Comparison of ENCODE assay signal across 11 cellular contexts in the genomic region with DNA sequence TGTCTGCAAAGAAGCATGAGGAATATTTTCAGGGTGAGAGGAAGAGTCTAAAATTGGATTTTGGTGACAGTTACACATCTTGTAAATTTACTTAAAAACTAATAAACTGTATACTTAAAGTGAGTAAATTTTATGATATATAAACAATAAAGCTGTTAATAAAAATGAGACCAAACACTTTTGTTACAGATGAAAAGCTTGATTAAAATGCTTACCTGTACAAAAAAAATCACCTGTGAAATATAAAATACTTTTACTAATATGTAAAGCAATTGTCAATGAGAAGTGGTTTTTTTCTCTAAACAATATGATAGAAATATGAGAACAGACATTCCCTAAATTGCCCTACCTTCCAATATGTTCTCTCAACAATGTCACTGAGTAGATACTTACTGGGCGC. TPM values are rescaled to one million over a fixed set of nuclear protein-coding genes. Genes with fewer than 3 reads are reported as not detected.
"Had no signal": no experiment of that assay in that cellular context is flagged by ENCODE, and none has a peak within 500 bp of the region (broad histone marks: within the 10 kb centered on the region; RNA-seq: fewer than 3 reads in every experiment).

No MANE protein-coding gene starts in this region.

- H3K9me3 ChIP-seq: HAP-1 had no signal

- H3K4me3 ChIP-seq: GM23248, HAP-1 had no signal

- FAIRE-seq: HTR-8/SVneo had no signal

- H3K9ac ChIP-seq: GM23248, KMS-11 had no signal

- H3K9me3 Mint-ChIP-seq: HFFc6 had no signal

- H3K4me3 Mint-ChIP-seq: HFFc6 had no signal

- H3K4me2 ChIP-seq: KMS-11 had no signal

- H3K4me1 ChIP-seq: HAP-1 had no signal

- H3K36me3 ChIP-seq: HAP-1 had no signal

- DNase-seq: GM23248, GOT3, H7, HFFc6, KBM-7 had no signal

- H2AFZ ChIP-seq: GM23248 had no signal

- H3K27ac ChIP-seq: GM23248, KMS-11 had no signal

- ATAC-seq: HCT116 had no signal

- H3K27ac Mint-ChIP-seq: HFFc6 had no signal

RNA-seq across cellular contexts. Expression of a gene that starts 27.2 kb away (rescaled TPM):
- total RNA-seq: GM23248, H4, HFFc6, HT-29 had no signal
- polyA plus RNA-seq: GM23248 had no signal
